In genomic region chr2:97348841-97349240, GRCh38 we compare ENCODE assay signal across 36 cellular contexts.
"Had no signal": no experiment of that assay in that cellular context is flagged by ENCODE, and none has a peak within 500 bp of the region (broad histone marks: within the 10 kb centered on the region; RNA-seq: fewer than 3 reads in every experiment).

No MANE protein-coding gene starts in this region.

- H3K4me1 Mint-ChIP-seq: activated CD4-positive, alpha-beta memory T cell treated with anti-CD3 and anti-CD28 coated beads, Interleukin-2, amount 10 ng/mL, durations not matched to agents 7 days and 5 days; activated CD4-positive, alpha-beta T cell treated with anti-CD3 and anti-CD28 coated beads for 36 hours; activated CD4-positive, alpha-beta T cell treated with anti-CD3 and anti-CD28 coated beads, Interleukin-2, amount 10 ng/mL, durations not matched to agents 7 days and 5 days; activated naive CD4-positive, alpha-beta T cell treated with anti-CD3 and anti-CD28 coated beads, Interleukin-2, amount 10 ng/mL, durations not matched to agents 7 days and 5 days; activated naive CD4-positive, alpha-beta T cell treated with anti-CD3 and anti-CD28 coated beads, Interleukin-2, amount 50 U/mL, for 24 hours; activated naive CD8-positive, alpha-beta T cell treated with anti-CD3 and anti-CD28 coated beads, Interleukin-2, amount 10 ng/mL, durations not matched to agents 7 days and 5 days; activated naive CD8-positive, alpha-beta T cell treated with anti-CD3 and anti-CD28 coated beads, Interleukin-2, amount 50 U/mL, for 24 hours; brain; central memory CD8-positive, alpha-beta T cell had no signal

- H3K9me3 ChIP-seq: ascending aorta had no signal

- H3K27ac Mint-ChIP-seq: activated B cell treated with CpG ODN at 0.5 μM for 24 hours; activated CD4-positive, alpha-beta memory T cell treated with anti-CD3 and anti-CD28 coated beads, Interleukin-2, amount 10 ng/mL, durations not matched to agents 7 days and 5 days; activated CD4-positive, alpha-beta T cell treated with anti-CD3 and anti-CD28 coated beads for 36 hours; activated CD4-positive, alpha-beta T cell treated with anti-CD3 and anti-CD28 coated beads, Interleukin-2, amount 10 ng/mL, durations not matched to agents 7 days and 5 days; activated CD8-positive, alpha-beta T cell treated with anti-CD3 and anti-CD28 coated beads, Interleukin-2, amount 10 ng/mL, durations not matched to agents 7 days and 5 days; activated naive CD4-positive, alpha-beta T cell treated with anti-CD3 and anti-CD28 coated beads, Interleukin-2, amount 10 ng/mL, durations not matched to agents 7 days and 5 days; activated naive CD4-positive, alpha-beta T cell treated with anti-CD3 and anti-CD28 coated beads, Interleukin-2, amount 50 U/mL, for 24 hours; activated naive CD8-positive, alpha-beta T cell; activated naive CD8-positive, alpha-beta T cell treated with anti-CD3 and anti-CD28 coated beads, Interleukin-2, amount 10 ng/mL, durations not matched to agents 7 days and 5 days; activated naive CD8-positive, alpha-beta T cell treated with anti-CD3 and anti-CD28 coated beads, Interleukin-2, amount 50 U/mL, for 24 hours; activated T-cell treated with anti-CD3 and anti-CD28 coated beads, Interleukin-2, amount 50 U/mL, for 24 hours; activated T-helper 2 cell treated with anti-CD3 and anti-CD28 coated beads, Interferon-gamma antibody, Interleukin-2, Interleukin-4, amounts not matched to agents 10 μg/mL and 5 μg/mL and 100 μg/mL, durations not matched to agents 14 hours and 24 hours and 36 hours; brain; T-helper 1 cell treated with Interleukin-12 subunit alpha and Interleukin-12 subunit beta and Interleukin-4 antibody, amounts not matched to agents 30 μg/mL and 1 μg/mL, for 36 hours; T-helper 2 cell treated with Interferon-gamma antibody and Interleukin-4, amounts not matched to agents 5 μg/mL and 100 μg/mL, for 36 hours had no signal

- H3K27ac ChIP-seq: ascending aorta, cardiac muscle cell, VCaP had no signal

- ATAC-seq: activated CD4-positive, alpha-beta T cell treated with anti-CD3 and anti-CD28 coated beads for 36 hours; activated CD4-positive, CD25-positive, alpha-beta regulatory T cell treated with anti-CD3 and anti-CD28 coated beads, Interleukin-2, amount 50 U/mL, for 24 hours; activated CD8-positive, alpha-beta T cell treated with anti-CD3 and anti-CD28 coated beads, Interleukin-2, amount 10 ng/mL, durations not matched to agents 7 days and 5 days; activated naive CD8-positive, alpha-beta T cell treated with anti-CD3 and anti-CD28 coated beads, Interleukin-2, amount 50 U/mL, for 24 hours had no signal

- FAIRE-seq: bronchial epithelial cell, TTC549 had no signal

- H3K4me1 ChIP-seq: ascending aorta had no signal

- H3K36me3 ChIP-seq: ascending aorta, cardiac muscle cell had no signal

- H3K4me3 Mint-ChIP-seq: activated B cell treated with CpG ODN at 0.5 μM for 24 hours; activated CD4-positive, alpha-beta memory T cell treated with anti-CD3 and anti-CD28 coated beads, Interleukin-2, amount 10 ng/mL, durations not matched to agents 7 days and 5 days; activated CD4-positive, alpha-beta T cell treated with anti-CD3 and anti-CD28 coated beads for 36 hours; activated CD4-positive, alpha-beta T cell treated with anti-CD3 and anti-CD28 coated beads, Interleukin-2, amount 10 ng/mL, durations not matched to agents 7 days and 5 days; activated CD8-positive, alpha-beta T cell treated with anti-CD3 and anti-CD28 coated beads, Interleukin-2, amount 10 ng/mL, durations not matched to agents 7 days and 5 days; activated naive CD4-positive, alpha-beta T cell treated with anti-CD3 and anti-CD28 coated beads, Interleukin-2, amount 10 ng/mL, durations not matched to agents 7 days and 5 days; activated naive CD4-positive, alpha-beta T cell treated with anti-CD3 and anti-CD28 coated beads, Interleukin-2, amount 50 U/mL, for 24 hours; activated naive CD8-positive, alpha-beta T cell; activated naive CD8-positive, alpha-beta T cell treated with anti-CD3 and anti-CD28 coated beads, Interleukin-2, amount 10 ng/mL, durations not matched to agents 7 days and 5 days; activated naive CD8-positive, alpha-beta T cell treated with anti-CD3 and anti-CD28 coated beads, Interleukin-2, amount 50 U/mL, for 24 hours; activated T-cell treated with anti-CD3 and anti-CD28 coated beads, Interleukin-2, amount 50 U/mL, for 24 hours; brain; central memory CD8-positive, alpha-beta T cell; T-helper 1 cell treated with Interleukin-12 subunit alpha and Interleukin-12 subunit beta and Interleukin-4 antibody, amounts not matched to agents 30 μg/mL and 1 μg/mL, for 36 hours; T-helper 2 cell treated with Interferon-gamma antibody and Interleukin-4, amounts not matched to agents 5 μg/mL and 100 μg/mL, for 36 hours had no signal

- H3K4me3 ChIP-seq: ascending aorta, cardiac muscle cell had no signal

- DNase-seq: activated B cell treated with CpG ODN at 0.5 μM for 24 hours; activated CD4-positive, alpha-beta memory T cell treated with anti-CD3 and anti-CD28 coated beads, Interleukin-2, amount 10 ng/mL, durations not matched to agents 7 days and 5 days; activated CD4-positive, alpha-beta T cell treated with anti-CD3 and anti-CD28 coated beads for 1 hour; activated CD4-positive, alpha-beta T cell treated with anti-CD3 and anti-CD28 coated beads for 36 hours; activated CD4-positive, alpha-beta T cell treated with anti-CD3 and anti-CD28 coated beads for 48 hours; activated CD4-positive, alpha-beta T cell treated with anti-CD3 and anti-CD28 coated beads, Interleukin-2, amount 10 ng/mL, durations not matched to agents 7 days and 5 days; activated CD4-positive, alpha-beta T cell treated with anti-CD3 and anti-CD28 coated beads, Interleukin-2, amount 50 U/mL, for 48 hours; activated CD8-positive, alpha-beta T cell treated with anti-CD3 and anti-CD28 coated beads, Interleukin-2, amount 10 ng/mL, durations not matched to agents 7 days and 5 days; activated effector memory CD4-positive, alpha-beta T cell treated with Interleukin-2 at 50 U/mL for 16 hours; activated gamma-delta T cell; activated naive CD4-positive, alpha-beta T cell treated with anti-CD3 and anti-CD28 coated beads, Interleukin-2, amount 10 ng/mL, durations not matched to agents 7 days and 5 days; activated naive CD4-positive, alpha-beta T cell treated with Interleukin-2 at 50 U/mL for 16 hours; activated naive CD8-positive, alpha-beta T cell treated with anti-CD3 and anti-CD28 coated beads, Interleukin-2, amount 10 ng/mL, durations not matched to agents 7 days and 5 days; activated naive CD8-positive, alpha-beta T cell treated with anti-CD3 and anti-CD28 coated beads, Interleukin-2, amount 50 U/mL, for 24 hours; activated T-cell treated with anti-CD3 and anti-CD28 coated beads, Interleukin-2, amount 50 U/mL, for 24 hours; activated T-cell treated with anti-CD3 and anti-CD28 coated beads, Interleukin-2, amount 50 U/mL, for 48 hours; amygdala; anterior cingulate cortex; caudate nucleus; cerebellar nuclear complex; T-helper 1 cell; T-helper 2 cell; T-helper 9 cell had no signal

- H3K9me3 Mint-ChIP-seq: activated B cell treated with CpG ODN at 0.5 μM for 24 hours; activated CD4-positive, alpha-beta memory T cell treated with anti-CD3 and anti-CD28 coated beads, Interleukin-2, amount 10 ng/mL, durations not matched to agents 7 days and 5 days; activated CD4-positive, alpha-beta T cell treated with anti-CD3 and anti-CD28 coated beads, Interleukin-2, amount 10 ng/mL, durations not matched to agents 7 days and 5 days; activated naive CD4-positive, alpha-beta T cell treated with anti-CD3 and anti-CD28 coated beads, Interleukin-2, amount 10 ng/mL, durations not matched to agents 7 days and 5 days; activated naive CD4-positive, alpha-beta T cell treated with anti-CD3 and anti-CD28 coated beads, Interleukin-2, amount 50 U/mL, for 24 hours; activated naive CD8-positive, alpha-beta T cell treated with anti-CD3 and anti-CD28 coated beads, Interleukin-2, amount 10 ng/mL, durations not matched to agents 7 days and 5 days; activated naive CD8-positive, alpha-beta T cell treated with anti-CD3 and anti-CD28 coated beads, Interleukin-2, amount 50 U/mL, for 24 hours; activated T-cell treated with anti-CD3 and anti-CD28 coated beads, Interleukin-2, amount 50 U/mL, for 24 hours; activated T-helper 2 cell treated with anti-CD3 and anti-CD28 coated beads, Interferon-gamma antibody, Interleukin-2, Interleukin-4, amounts not matched to agents 10 μg/mL and 5 μg/mL and 100 μg/mL, durations not matched to agents 14 hours and 24 hours and 36 hours; brain; central memory CD8-positive, alpha-beta T cell; T-helper 1 cell treated with Interleukin-12 subunit alpha and Interleukin-12 subunit beta and Interleukin-4 antibody, amounts not matched to agents 30 μg/mL and 1 μg/mL, for 36 hours; T-helper 2 cell treated with Interferon-gamma antibody and Interleukin-4, amounts not matched to agents 5 μg/mL and 100 μg/mL, for 36 hours had no signal

- H3K27me3 ChIP-seq: ascending aorta, cardiac muscle cell had no signal

- H3K36me3 Mint-ChIP-seq: activated naive CD4-positive, alpha-beta T cell treated with anti-CD3 and anti-CD28 coated beads, Interleukin-2, amount 10 ng/mL, durations not matched to agents 7 days and 5 days; activated naive CD4-positive, alpha-beta T cell treated with anti-CD3 and anti-CD28 coated beads, Interleukin-2, amount 50 U/mL, for 24 hours; activated naive CD8-positive, alpha-beta T cell; activated naive CD8-positive, alpha-beta T cell treated with anti-CD3 and anti-CD28 coated beads, Interleukin-2, amount 10 ng/mL, durations not matched to agents 7 days and 5 days; brain had no signal
